1 cellular context compared by ENCODE assay signal in the genomic region with DNA sequence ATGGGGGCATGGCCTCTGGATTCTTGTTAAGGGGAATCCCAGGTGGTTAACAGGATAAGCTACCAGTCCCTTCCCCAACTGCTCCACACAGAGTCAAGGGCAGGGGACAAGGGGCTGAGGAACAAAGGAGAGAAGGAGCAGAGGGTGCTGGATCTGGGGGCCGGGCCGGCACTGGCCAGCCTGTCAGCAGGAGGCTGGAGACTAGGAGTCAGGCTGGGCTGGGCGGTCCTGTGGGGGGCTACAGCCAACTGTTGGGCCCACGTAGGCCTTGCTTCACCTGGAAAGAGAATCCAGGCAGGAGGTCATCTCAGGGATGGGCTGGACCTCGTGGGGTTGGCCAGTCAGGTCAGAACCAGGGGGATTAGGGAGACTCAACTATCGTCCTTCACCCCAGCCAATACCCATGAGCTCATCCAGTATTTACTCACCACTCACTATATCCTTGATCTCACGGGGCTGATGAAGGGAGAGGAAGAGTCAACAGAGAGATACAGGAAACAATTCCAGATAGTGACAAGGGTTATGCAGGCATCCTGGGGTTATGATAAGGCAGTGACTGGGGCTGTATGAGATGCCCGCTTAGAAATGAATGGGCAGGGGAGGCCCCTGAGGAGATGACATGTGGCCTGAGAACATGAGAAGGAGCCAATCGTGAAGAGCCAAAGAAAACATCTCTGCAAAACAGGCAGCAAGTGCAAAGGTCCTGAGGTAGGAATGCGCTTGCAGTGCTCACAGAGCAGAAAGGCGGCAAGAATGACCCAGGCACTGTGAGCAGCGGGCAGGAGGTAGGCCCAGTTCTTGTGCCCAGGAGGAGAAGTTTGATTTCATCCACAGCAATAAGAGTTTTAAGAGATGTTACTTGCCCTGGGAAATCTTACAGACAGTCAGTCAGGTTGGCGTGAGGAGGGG.
TF ChIP-seq lines count a peak whose summit lies in the region.

No MANE protein-coding gene starts in this region.

TF ChIP-seq in HepG2, 621 proteins besides CTCF, POLR2A, EP300 and RAD21 (continued from another document and continues in another):
- TF ChIP-seq MIXL1 (CRISPR knock-in tag; IDR thresholded peaks at IDR 0.05) (0 out of 2 replicates have a peak, but pooled peaks have one; percentile 14), ZNF577 (CRISPR knock-in tag; IDR thresholded peaks at IDR 0.05; ENCODE audit: borderline replicate concordance, low read depth) (no peak), SAP130 (CRISPR knock-in tag; IDR thresholded peaks at IDR 0.05; ENCODE audit: low read depth) (peak; percentile 78), DPF2 (CRISPR knock-in tag; IDR thresholded peaks at IDR 0.05; ENCODE audit: borderline replicate concordance, low read depth) (peak; percentile 77; the same call in 1 of the 2 replicates), MED13 (CRISPR knock-in tag; IDR thresholded peaks at IDR 0.05) (no peak; the same call in 1 of the 2 replicates), RNF2 (conservative IDR thresholded peaks at IDR 0.05; ENCODE audit: low read depth) (no peak), TBL1XR1 (IDR thresholded peaks at IDR 0.05; ENCODE audit: borderline replicate concordance, low read length, partially characterized antibody) (no peak), ZNF792 (CRISPR knock-in tag; IDR thresholded peaks at IDR 0.05) (peak; percentile 58; the same call in 1 of the 2 replicates), PPARG (CRISPR knock-in tag; conservative IDR thresholded peaks at IDR 0.05) (peak; percentile 89; the same call in 1 of the 2 replicates), SKI (IDR thresholded peaks at IDR 0.05; ENCODE audit: partially characterized antibody) (peak; percentile 12), ZEB1 (IDR thresholded peaks at IDR 0.05; ENCODE audit: insufficient replicate concordance, low read depth) (no peak), HOXA9 (CRISPR knock-in tag; IDR thresholded peaks at IDR 0.05; ENCODE audit: borderline replicate concordance) (0 out of 2 replicates have a peak, but pooled peaks have one; percentile 36), RARA (CRISPR knock-in tag; IDR thresholded peaks at IDR 0.05) (peak; percentile 95), NR2F6 (IDR thresholded peaks at IDR 0.05) (peak; percentile 68), NR2F6 (CRISPR knock-in tag; IDR thresholded peaks at IDR 0.05) (peak; percentile 80), CEBPG (CRISPR knock-in tag; IDR thresholded peaks at IDR 0.05) (peak; percentile 30; the same call in 1 of the 2 replicates), BCL6 (CRISPR knock-in tag; IDR thresholded peaks at IDR 0.05) (peak; percentile 79), RXRB (CRISPR knock-in tag; IDR thresholded peaks at IDR 0.05; ENCODE audit: borderline replicate concordance) (peak; percentile 90), ZNF772 (CRISPR knock-in tag; IDR thresholded peaks at IDR 0.05) (peak; percentile 22; the same call in 1 of the 2 replicates), ZBTB7B (CRISPR knock-in tag; IDR thresholded peaks at IDR 0.05) (peak; percentile 50; the same call in 1 of the 2 replicates), NCOA2 (CRISPR knock-in tag; IDR thresholded peaks at IDR 0.05) (peak; percentile 91), MED8 (CRISPR knock-in tag; IDR thresholded peaks at IDR 0.05; ENCODE audit: insufficient replicate concordance) (peak; percentile 64), HHEX (CRISPR knock-in tag; IDR thresholded peaks at IDR 0.05) (0 out of 2 replicates have a peak, but pooled peaks have one; percentile 30)
- TF ChIP-seq, protein P1, sequence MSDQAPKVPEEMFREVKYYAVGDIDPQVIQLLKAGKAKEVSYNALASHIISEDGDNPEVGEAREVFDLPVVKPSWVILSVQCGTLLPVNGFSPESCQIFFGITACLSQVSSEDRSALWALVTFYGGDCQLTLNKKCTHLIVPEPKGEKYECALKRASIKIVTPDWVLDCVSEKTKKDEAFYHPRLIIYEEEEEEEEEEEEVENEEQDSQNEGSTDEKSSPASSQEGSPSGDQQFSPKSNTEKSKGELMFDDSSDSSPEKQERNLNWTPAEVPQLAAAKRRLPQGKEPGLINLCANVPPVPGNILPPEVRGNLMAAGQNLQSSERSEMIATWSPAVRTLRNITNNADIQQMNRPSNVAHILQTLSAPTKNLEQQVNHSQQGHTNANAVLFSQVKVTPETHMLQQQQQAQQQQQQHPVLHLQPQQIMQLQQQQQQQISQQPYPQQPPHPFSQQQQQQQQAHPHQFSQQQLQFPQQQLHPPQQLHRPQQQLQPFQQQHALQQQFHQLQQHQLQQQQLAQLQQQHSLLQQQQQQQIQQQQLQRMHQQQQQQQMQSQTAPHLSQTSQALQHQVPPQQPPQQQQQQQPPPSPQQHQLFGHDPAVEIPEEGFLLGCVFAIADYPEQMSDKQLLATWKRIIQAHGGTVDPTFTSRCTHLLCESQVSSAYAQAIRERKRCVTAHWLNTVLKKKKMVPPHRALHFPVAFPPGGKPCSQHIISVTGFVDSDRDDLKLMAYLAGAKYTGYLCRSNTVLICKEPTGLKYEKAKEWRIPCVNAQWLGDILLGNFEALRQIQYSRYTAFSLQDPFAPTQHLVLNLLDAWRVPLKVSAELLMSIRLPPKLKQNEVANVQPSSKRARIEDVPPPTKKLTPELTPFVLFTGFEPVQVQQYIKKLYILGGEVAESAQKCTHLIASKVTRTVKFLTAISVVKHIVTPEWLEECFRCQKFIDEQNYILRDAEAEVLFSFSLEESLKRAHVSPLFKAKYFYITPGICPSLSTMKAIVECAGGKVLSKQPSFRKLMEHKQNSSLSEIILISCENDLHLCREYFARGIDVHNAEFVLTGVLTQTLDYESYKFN (CRISPR knock-in tag; conservative IDR thresholded peaks at IDR 0.05): peak; percentile 75
- TF ChIP-seq, protein P2, sequence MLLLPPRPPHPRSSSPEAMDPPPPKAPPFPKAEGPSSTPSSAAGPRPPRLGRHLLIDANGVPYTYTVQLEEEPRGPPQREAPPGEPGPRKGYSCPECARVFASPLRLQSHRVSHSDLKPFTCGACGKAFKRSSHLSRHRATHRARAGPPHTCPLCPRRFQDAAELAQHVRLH (CRISPR knock-in tag; IDR thresholded peaks at IDR 0.05; ENCODE audit: borderline replicate concordance, low read depth): peak; percentile 7; the same call in 1 of the 2 replicates
- TF ChIP-seq, protein P3, sequence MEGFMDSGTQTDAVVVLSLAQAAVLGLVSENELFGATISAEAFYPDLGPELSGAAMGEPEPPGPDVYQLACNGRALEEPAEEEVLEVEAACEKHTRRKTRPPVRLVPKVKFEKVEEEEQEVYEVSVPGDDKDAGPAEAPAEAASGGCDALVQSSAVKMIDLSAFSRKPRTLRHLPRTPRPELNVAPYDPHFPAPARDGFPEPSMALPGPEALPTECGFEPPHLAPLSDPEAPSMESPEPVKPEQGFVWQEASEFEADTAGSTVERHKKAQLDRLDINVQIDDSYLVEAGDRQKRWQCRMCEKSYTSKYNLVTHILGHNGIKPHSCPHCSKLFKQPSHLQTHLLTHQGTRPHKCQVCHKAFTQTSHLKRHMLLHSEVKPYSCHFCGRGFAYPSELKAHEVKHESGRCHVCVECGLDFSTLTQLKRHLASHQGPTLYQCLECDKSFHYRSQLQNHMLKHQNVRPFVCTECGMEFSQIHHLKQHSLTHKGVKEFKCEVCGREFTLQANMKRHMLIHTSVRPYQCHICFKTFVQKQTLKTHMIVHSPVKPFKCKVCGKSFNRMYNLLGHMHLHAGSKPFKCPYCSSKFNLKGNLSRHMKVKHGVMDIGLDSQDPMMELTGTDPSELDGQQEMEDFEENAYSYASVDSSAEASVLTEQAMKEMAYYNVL (CRISPR knock-in tag; IDR thresholded peaks at IDR 0.05; ENCODE audit: borderline replicate concordance): peak; percentile 81; the same call in 1 of the 2 replicates
- TF ChIP-seq, protein P4, sequence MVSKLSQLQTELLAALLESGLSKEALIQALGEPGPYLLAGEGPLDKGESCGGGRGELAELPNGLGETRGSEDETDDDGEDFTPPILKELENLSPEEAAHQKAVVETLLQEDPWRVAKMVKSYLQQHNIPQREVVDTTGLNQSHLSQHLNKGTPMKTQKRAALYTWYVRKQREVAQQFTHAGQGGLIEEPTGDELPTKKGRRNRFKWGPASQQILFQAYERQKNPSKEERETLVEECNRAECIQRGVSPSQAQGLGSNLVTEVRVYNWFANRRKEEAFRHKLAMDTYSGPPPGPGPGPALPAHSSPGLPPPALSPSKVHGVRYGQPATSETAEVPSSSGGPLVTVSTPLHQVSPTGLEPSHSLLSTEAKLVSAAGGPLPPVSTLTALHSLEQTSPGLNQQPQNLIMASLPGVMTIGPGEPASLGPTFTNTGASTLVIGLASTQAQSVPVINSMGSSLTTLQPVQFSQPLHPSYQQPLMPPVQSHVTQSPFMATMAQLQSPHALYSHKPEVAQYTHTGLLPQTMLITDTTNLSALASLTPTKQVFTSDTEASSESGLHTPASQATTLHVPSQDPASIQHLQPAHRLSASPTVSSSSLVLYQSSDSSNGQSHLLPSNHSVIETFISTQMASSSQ (IDR thresholded peaks at IDR 0.05; ENCODE audit: low read depth): no peak; the same call in 1 of the 2 replicates
- TF ChIP-seq, protein P4 (CRISPR knock-in tag; IDR thresholded peaks at IDR 0.05; ENCODE audit: borderline replicate concordance): peak; percentile 39; the same call in 1 of the 2 replicates
- TF ChIP-seq, protein P5, sequence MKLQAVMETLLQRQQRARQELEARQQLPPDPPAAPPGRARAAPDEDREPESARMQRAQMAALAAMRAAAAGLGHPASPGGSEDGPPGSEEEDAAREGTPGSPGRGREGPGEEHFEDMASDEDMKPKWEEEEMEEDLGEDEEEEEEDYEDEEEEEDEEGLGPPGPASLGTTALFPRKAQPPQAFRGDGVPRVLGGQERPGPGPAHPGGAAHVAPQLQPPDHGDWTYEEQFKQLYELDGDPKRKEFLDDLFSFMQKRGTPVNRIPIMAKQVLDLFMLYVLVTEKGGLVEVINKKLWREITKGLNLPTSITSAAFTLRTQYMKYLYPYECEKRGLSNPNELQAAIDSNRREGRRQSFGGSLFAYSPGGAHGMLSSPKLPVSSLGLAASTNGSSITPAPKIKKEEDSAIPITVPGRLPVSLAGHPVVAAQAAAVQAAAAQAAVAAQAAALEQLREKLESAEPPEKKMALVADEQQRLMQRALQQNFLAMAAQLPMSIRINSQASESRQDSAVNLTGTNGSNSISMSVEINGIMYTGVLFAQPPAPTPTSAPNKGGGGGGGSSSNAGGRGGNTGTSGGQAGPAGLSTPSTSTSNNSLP (IDR thresholded peaks at IDR 0.05; ENCODE audit: low read depth, low read length): peak; percentile 59; the same call in 1 of the 2 replicates
- TF ChIP-seq, protein P6, sequence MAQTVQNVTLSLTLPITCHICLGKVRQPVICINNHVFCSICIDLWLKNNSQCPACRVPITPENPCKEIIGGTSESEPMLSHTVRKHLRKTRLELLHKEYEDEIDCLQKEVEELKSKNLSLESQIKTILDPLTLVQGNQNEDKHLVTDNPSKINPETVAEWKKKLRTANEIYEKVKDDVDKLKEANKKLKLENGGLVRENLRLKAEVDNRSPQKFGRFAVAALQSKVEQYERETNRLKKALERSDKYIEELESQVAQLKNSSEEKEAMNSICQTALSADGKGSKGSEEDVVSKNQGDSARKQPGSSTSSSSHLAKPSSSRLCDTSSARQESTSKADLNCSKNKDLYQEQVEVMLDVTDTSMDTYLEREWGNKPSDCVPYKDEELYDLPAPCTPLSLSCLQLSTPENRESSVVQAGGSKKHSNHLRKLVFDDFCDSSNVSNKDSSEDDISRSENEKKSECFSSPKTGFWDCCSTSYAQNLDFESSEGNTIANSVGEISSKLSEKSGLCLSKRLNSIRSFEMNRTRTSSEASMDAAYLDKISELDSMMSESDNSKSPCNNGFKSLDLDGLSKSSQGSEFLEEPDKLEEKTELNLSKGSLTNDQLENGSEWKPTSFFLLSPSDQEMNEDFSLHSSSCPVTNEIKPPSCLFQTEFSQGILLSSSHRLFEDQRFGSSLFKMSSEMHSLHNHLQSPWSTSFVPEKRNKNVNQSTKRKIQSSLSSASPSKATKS (CRISPR knock-in tag; IDR thresholded peaks at IDR 0.05): no peak
- TF ChIP-seq, protein P7, sequence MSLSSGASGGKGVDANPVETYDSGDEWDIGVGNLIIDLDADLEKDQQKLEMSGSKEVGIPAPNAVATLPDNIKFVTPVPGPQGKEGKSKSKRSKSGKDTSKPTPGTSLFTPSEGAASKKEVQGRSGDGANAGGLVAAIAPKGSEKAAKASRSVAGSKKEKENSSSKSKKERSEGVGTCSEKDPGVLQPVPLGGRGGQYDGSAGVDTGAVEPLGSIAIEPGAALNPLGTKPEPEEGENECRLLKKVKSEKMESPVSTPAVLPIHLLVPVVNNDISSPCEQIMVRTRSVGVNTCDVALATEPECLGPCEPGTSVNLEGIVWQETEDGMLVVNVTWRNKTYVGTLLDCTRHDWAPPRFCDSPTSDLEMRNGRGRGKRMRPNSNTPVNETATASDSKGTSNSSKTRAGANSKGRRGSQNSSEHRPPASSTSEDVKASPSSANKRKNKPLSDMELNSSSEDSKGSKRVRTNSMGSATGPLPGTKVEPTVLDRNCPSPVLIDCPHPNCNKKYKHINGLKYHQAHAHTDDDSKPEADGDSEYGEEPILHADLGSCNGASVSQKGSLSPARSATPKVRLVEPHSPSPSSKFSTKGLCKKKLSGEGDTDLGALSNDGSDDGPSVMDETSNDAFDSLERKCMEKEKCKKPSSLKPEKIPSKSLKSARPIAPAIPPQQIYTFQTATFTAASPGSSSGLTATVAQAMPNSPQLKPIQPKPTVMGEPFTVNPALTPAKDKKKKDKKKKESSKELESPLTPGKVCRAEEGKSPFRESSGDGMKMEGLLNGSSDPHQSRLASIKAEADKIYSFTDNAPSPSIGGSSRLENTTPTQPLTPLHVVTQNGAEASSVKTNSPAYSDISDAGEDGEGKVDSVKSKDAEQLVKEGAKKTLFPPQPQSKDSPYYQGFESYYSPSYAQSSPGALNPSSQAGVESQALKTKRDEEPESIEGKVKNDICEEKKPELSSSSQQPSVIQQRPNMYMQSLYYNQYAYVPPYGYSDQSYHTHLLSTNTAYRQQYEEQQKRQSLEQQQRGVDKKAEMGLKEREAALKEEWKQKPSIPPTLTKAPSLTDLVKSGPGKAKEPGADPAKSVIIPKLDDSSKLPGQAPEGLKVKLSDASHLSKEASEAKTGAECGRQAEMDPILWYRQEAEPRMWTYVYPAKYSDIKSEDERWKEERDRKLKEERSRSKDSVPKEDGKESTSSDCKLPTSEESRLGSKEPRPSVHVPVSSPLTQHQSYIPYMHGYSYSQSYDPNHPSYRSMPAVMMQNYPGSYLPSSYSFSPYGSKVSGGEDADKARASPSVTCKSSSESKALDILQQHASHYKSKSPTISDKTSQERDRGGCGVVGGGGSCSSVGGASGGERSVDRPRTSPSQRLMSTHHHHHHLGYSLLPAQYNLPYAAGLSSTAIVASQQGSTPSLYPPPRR (CRISPR knock-in tag; IDR thresholded peaks at IDR 0.05; ENCODE audit: borderline replicate concordance): peak; percentile 84
- TF ChIP-seq, protein P8, sequence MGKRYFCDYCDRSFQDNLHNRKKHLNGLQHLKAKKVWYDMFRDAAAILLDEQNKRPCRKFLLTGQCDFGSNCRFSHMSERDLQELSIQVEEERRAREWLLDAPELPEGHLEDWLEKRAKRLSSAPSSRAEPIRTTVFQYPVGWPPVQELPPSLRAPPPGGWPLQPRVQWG (CRISPR knock-in tag; IDR thresholded peaks at IDR 0.05; ENCODE audit: borderline replicate concordance, low read depth): no peak
